28 cellular contexts compared by ENCODE assay signal in the genomic region with DNA sequence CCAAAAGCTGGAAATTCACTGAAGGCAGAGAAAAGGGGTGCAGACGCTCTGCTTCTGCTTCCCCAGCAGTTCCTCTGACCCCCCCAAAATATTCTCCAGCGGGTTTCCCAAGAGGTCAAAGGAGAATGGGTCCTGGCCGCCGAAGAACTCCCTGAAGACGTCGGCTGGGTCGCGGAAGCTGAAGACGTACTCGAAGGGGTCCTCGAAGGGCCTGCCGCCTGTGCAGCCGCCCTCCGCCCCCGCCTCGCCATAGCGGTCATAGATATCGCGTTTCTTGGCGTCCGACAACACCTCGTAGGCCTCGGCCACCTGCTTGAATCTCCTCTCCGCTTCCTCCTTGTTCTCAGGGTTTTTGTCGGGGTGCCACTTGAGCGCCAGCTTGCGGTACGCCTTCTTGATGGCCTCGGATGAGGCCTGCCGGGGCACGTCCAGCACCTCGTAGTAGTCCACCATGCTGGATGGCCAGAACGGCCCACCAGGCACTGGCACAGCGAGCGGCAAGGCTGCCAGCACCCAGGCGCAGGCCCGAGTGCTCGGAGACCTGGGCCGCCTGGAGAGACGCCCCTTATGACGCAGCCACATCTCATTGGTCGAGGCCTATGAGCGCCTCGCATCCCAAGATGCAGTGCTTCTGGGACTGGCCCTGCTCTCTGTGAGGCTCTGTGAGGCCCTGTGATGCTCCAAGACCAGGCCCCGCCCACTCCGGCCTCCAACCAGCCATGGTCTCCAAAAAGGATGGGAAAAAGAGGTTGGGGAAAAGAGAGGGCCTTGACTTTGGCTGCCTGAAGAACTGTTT. TPM values are rescaled to one million over a fixed set of nuclear protein-coding genes. Genes with fewer than 3 reads are reported as not detected.
"Had no signal": no experiment of that assay in that cellular context is flagged by ENCODE, and none has a peak within 500 bp of the region (broad histone marks: within the 10 kb centered on the region; RNA-seq: fewer than 3 reads in every experiment).

No MANE protein-coding gene starts in this region.

- H3K36me3 ChIP-seq: heart right ventricle, left ventricle myocardium inferior, pancreas, prostate gland, stomach, thoracic aorta, tibial artery, upper lobe of right lung had no signal

- H3K4me2 ChIP-seq: hepatocyte had no signal

- DNase-seq: heart right ventricle; left colon; left ventricle myocardium inferior; mesendoderm; naive B cell; natural killer cell; nucleus accumbens; pancreas; retina; right cardiac atrium; stimulated activated CD4-positive, alpha-beta T cell treated with anti-CD3 and anti-CD28 coated beads, Interleukin-12 subunit alpha, Interleukin-12 subunit beta, amount 100 ng/mL, for 4 hours; stimulated activated CD4-positive, alpha-beta T cell treated with anti-CD3 and anti-CD28 coated beads, Interleukin-15, amount 100 ng/mL, for 24 hours; stimulated activated CD4-positive, alpha-beta T cell treated with anti-CD3 and anti-CD28 coated beads, Interleukin-2, amount 100 ng/mL, for 24 hours; stimulated activated CD4-positive, alpha-beta T cell treated with anti-CD3 and anti-CD28 coated beads, Interleukin-4, amount 100 ng/mL, for 1 hour; stimulated activated naive B cell treated with anti-CD40 and anti-IgM and Interleukin-4, amounts not matched to agents 10 μg/mL and 1 μg/mL and 100 μg/mL, for 72 hours; stimulated activated naive CD8-positive, alpha-beta T cell treated with anti-CD3 and anti-CD28 coated beads, Interleukin-15, Interleukin-2, amounts not matched to agents 100 U/mL and 50 U/mL, for 24 hours; stomach; tibial artery; trophoblast cell; upper lobe of right lung had no signal

- ATAC-seq: heart right ventricle; left colon; natural killer cell; pancreas; right cardiac atrium; sciatic nerve; stimulated activated naive B cell treated with anti-CD40 and anti-IgM and Interleukin-4, amounts not matched to agents 10 μg/mL and 1 μg/mL and 100 μg/mL, for 72 hours; stimulated activated naive CD8-positive, alpha-beta T cell treated with anti-CD3 and anti-CD28 coated beads, Interleukin-15, Interleukin-2, amounts not matched to agents 100 U/mL and 50 U/mL, for 24 hours; upper lobe of right lung had no signal

- H2AFZ ChIP-seq: hepatocyte had no signal

- H3K4me1 ChIP-seq: heart right ventricle, left ventricle myocardium inferior, pancreas, prostate gland, tibial artery, upper lobe of right lung had no signal

- H3K27me3 ChIP-seq: hepatocyte, pancreas, stomach, tibial artery, upper lobe of right lung had no signal

- H3K27ac ChIP-seq: heart right ventricle, left ventricle myocardium inferior, pancreas, prostate gland, skin epidermis, stomach, thoracic aorta, tibial artery, upper lobe of right lung had no signal

- H3K9me3 ChIP-seq: heart right ventricle, left ventricle myocardium inferior, pancreas, prostate gland, stomach, thoracic aorta, tibial artery, upper lobe of right lung had no signal

- H3K4me3 ChIP-seq: heart right ventricle, hepatocyte, left ventricle myocardium inferior, lung, pancreas, prostate gland, skin epidermis, stomach, thoracic aorta, tibial artery, upper lobe of right lung had no signal

- FAIRE-seq: pancreas, urothelium cell line had no signal

RNA-seq across cellular contexts. Expression of a gene that starts 14.8 kb away (rescaled TPM):
- polyA plus RNA-seq: heart right ventricle, hepatocyte, lung, neural cell, pancreas, right cardiac atrium, stomach had no signal

RNA-seq across cellular contexts. Expression of a gene that starts 16.4 kb away (rescaled TPM):
- polyA plus RNA-seq: heart right ventricle, neural cell, pancreas, right cardiac atrium had no signal

RNA-seq across cellular contexts. Expression of a gene that starts 25.1 kb away (rescaled TPM):
- polyA plus RNA-seq: heart right ventricle, hepatocyte, neural cell, pancreas had no signal

RNA-seq across cellular contexts. Expression of a gene that starts 31.0 kb away (rescaled TPM):
- polyA plus RNA-seq: heart right ventricle, hepatocyte, lung, neural cell, pancreas, right cardiac atrium, stomach had no signal

RNA-seq across cellular contexts. Expression of a gene that starts 34.5 kb away (rescaled TPM):
- polyA plus RNA-seq: heart right ventricle, hepatocyte, lung, neural cell, pancreas, right cardiac atrium had no signal
